In genomic region chr12:119198440-119198839, GRCh38 we compare ENCODE assay signal across 20 cellular contexts. TPM values are rescaled to one million over a fixed set of nuclear protein-coding genes. Genes with fewer than 3 reads are reported as not detected.
DNase-seq lines count a peak whose midpoint lies in the region; ATAC-seq and TF ChIP-seq lines count a peak whose summit lies in the region.
"Had no signal": no experiment of that assay in that cellular context is flagged by ENCODE, and none has a peak within 500 bp of the region (broad histone marks: within the 10 kb centered on the region; RNA-seq: fewer than 3 reads in every experiment).

No MANE protein-coding gene starts in this region.

- peak; percentile 22 to 33 (median 28) for ATAC-seq in psoas muscle
- ATAC-seq: GM12878, Right ventricle myocardium inferior had no signal

- 67 to 100% methylated on average over 2 of the region's 2 CpGs for WGBS in esophagus squamous epithelium, 2 donors
- whole genome bisulfite sequencing in psoas muscle, 3 donors = 92 to 96% (median 92%) methylated on average over 2 of the region's 2 CpGs

- DNase-seq in caudate nucleus (lab: John Stamatoyannopoulos, UW) (no peak), esophagus squamous epithelium (lab: John Stamatoyannopoulos, UW) (no peak), psoas muscle (peak in 1 of 2 donors; percentile 42), uterus (no peak), RKO (ENCODE audit: low spot score) (no peak)
- no peak for DNase-seq in NK-92 treated with Interleukin-12 subunit alpha and Interleukin-12 subunit beta, amount 100 ng/mL, for 24 hours (lab: John Stamatoyannopoulos, UW)
- DNase-seq in activated CD4-positive, alpha-beta T cell treated with anti-CD3 and anti-CD28 coated beads, Interleukin-2, amount 10 ng/mL, durations not matched to agents 24 days and 14 days = no peak
- DNase-seq: ACHN, AML-193, DMS 273 treated with DMSO at 0.1 percent for 48 hours, GDM1, GOT3, MG63, NCI-H1092, NCI-H2081 treated with DMSO at 0.1 percent for 48 hours, NCI-H510A, NCI-H774 had no signal

- H3K27ac ChIP-seq in caudate nucleus (ENCODE audit: low read depth, low read length) (peak overlapping the region; percentile 16), esophagus squamous epithelium (peak overlapping the region; percentile 58 to 83 (median 77)), psoas muscle (peak overlapping the region; percentile 67), uterus (peak overlapping the region; percentile 25 to 30)

- H3K36me3 ChIP-seq in esophagus squamous epithelium = peaks cover 0 to 25% (median 3%) of the 10 kb centered on the region in 3 donors
- H3K36me3 ChIP-seq in psoas muscle (ENCODE audit: insufficient read depth in 1 of 2, low read depth in 1 of 2) = peaks cover 0 to 28% of the 10 kb centered on the region in 2 donors
- no peaks in the 10 kb centered on the region for H3K36me3 ChIP-seq in uterus

- H3K27ac Mint-ChIP-seq in activated CD4-positive, alpha-beta T cell treated with anti-CD3 and anti-CD28 coated beads, Interleukin-2, amount 10 ng/mL, durations not matched to agents 24 days and 14 days = no peak overlapping the region
- H3K27ac Mint-ChIP-seq: CD14-positive monocyte had no signal

- intact Hi-C loops in esophagus squamous epithelium (cut with DNase I) (no loop called here), psoas muscle (cut with DNase I) (loop anchor here in 1 of 2 donors (5.0 kb wide), 1 partner anchor 81 kb away; no protein-coding TSS in a partner anchor), uterus (cut with DNase I; ENCODE audit: low total_unique reads) (no loop called here)
- intact Hi-C loops in activated CD4-positive, alpha-beta T cell treated with anti-CD3 and anti-CD28 coated beads, Interleukin-2, amount 10 ng/mL, durations not matched to agents 24 days and 14 days (cut with micrococcal nuclease) = no loop called here

- no peak overlapping the region for H3K4me3 ChIP-seq in esophagus squamous epithelium
- H3K4me3 ChIP-seq in psoas muscle = no peak overlapping the region
- no peak overlapping the region for H3K4me3 ChIP-seq in uterus
- H3K4me3 ChIP-seq: GM12878, MG63 had no signal

- H3K4me3 Mint-ChIP-seq in activated CD4-positive, alpha-beta T cell treated with anti-CD3 and anti-CD28 coated beads, Interleukin-2, amount 10 ng/mL, durations not matched to agents 24 days and 14 days = no peak overlapping the region
- H3K4me3 Mint-ChIP-seq: CD14-positive monocyte had no signal

- H3K9me3 ChIP-seq in esophagus squamous epithelium = no peaks in the 10 kb centered on the region
- no peaks in the 10 kb centered on the region for H3K9me3 ChIP-seq in psoas muscle
- no peaks in the 10 kb centered on the region for H3K9me3 ChIP-seq in uterus
- H3K9me3 ChIP-seq: MG63 had no signal

- TF ChIP-seq CTCF in esophagus squamous epithelium (IDR thresholded peaks at IDR 0.05) (no peak), psoas muscle (IDR thresholded peaks at IDR 0.05) (no peak), uterus (IDR thresholded peaks at IDR 0.05) (no peak)

- H3K9me3 Mint-ChIP-seq in activated CD4-positive, alpha-beta T cell treated with anti-CD3 and anti-CD28 coated beads, Interleukin-2, amount 10 ng/mL, durations not matched to agents 24 days and 14 days = no peaks in the 10 kb centered on the region

- no peaks in the 10 kb centered on the region for H3K4me1 Mint-ChIP-seq in activated CD4-positive, alpha-beta T cell treated with anti-CD3 and anti-CD28 coated beads, Interleukin-2, amount 10 ng/mL, durations not matched to agents 24 days and 14 days
- H3K4me1 Mint-ChIP-seq: CD14-positive monocyte had no signal

- no peaks in the 10 kb centered on the region for H3K36me3 Mint-ChIP-seq in activated CD4-positive, alpha-beta T cell treated with anti-CD3 and anti-CD28 coated beads, Interleukin-2, amount 10 ng/mL, durations not matched to agents 24 days and 14 days (ENCODE audit: low read depth)
- H3K36me3 Mint-ChIP-seq: CD14-positive monocyte had no signal

- no peaks in the 10 kb centered on the region for H3K27me3 Mint-ChIP-seq in activated CD4-positive, alpha-beta T cell treated with anti-CD3 and anti-CD28 coated beads, Interleukin-2, amount 10 ng/mL, durations not matched to agents 24 days and 14 days

- no peak for TF ChIP-seq POLR2A in esophagus squamous epithelium (IDR thresholded peaks at IDR 0.05)
- no peak for TF ChIP-seq POLR2A in uterus (IDR thresholded peaks at IDR 0.05)

- H3K4me1 ChIP-seq in esophagus squamous epithelium (peaks cover 0 to 39% (median 14%) of the 10 kb centered on the region in 3 donors), psoas muscle (no peaks in the 10 kb centered on the region), uterus (no peaks in the 10 kb centered on the region)

- no peaks in the 10 kb centered on the region for H3K27me3 ChIP-seq in esophagus squamous epithelium
- no peaks in the 10 kb centered on the region for H3K27me3 ChIP-seq in psoas muscle (ENCODE audit: insufficient read depth in 3 of 3, low read length in 2 of 3)
- H3K27me3 ChIP-seq in uterus = no peaks in the 10 kb centered on the region
- H3K27me3 ChIP-seq: MG63 had no signal

RNA-seq across cellular contexts. Expression of gene HSPB8, which starts 19.7 kb away (rescaled TPM):
- total RNA-seq in esophagus squamous epithelium (10 to 100 TPM; 47.8 to 86.4 (median 72.1) TPM), psoas muscle (1,000 to 10,000 TPM in 2 of 4 donors, 100 to 1,000 TPM in 2; 659 to 1,236 (median 1,042) TPM), uterus (10 to 100 TPM; 10.6 to 49.7 (median 38.3) TPM)
- polyA plus RNA-seq in psoas muscle = 1,000 to 10,000 TPM in 1 of 3 donors, 100 to 1,000 TPM in 2; 398 to 1,629 (median 676) TPM
- not detected in 2 replicates for total RNA-seq in activated CD4-positive, alpha-beta T cell treated with anti-CD3 and anti-CD28 coated beads, Interleukin-2, amount 10 ng/mL, durations not matched to agents 24 days and 14 days
- polyA plus RNA-seq: CD14-positive monocyte, GM12878 had no signal

Comparison
In these comparisons a context has a peak if more than half of its experiments do, and no peak if none do; other contexts are left out.
1. H3K27ac ChIP-seq: peak in every context shown above with its lines; median percentile 77 in esophagus squamous epithelium; 67 in psoas muscle; 28 in uterus; 16 in caudate nucleus.
2. RNA of gene HSPB8, which starts 19.7 kb away (total RNA-seq): 659 to 1,236 TPM in psoas muscle, 47.8 to 86.4 TPM in esophagus squamous epithelium and 10.6 to 49.7 TPM in uterus; not detected in activated CD4-positive, alpha-beta T cell treated with anti-CD3 and anti-CD28 coated beads, Interleukin-2, amount 10 ng/mL, durations not matched to agents 24 days and 14 days; every median in the first group is over 10 times any median in the second.